ENCODE assay signal across 10 cellular contexts in genomic region chr2:64939332-64939917, GRCh38. TPM values are rescaled to one million over a fixed set of nuclear protein-coding genes. Genes with fewer than 3 reads are reported as not detected.
A peak's percentile ranks its signal among the peaks of the same experiment; 100 is the strongest.
DNase-seq lines count a peak whose midpoint lies in the region; ATAC-seq and TF ChIP-seq lines count a peak whose summit lies in the region.
"Had no signal": no experiment of that assay in that cellular context is flagged by ENCODE, and none has a peak within 500 bp of the region (broad histone marks: within the 10 kb centered on the region; RNA-seq: fewer than 3 reads in every experiment).

No MANE protein-coding gene starts in this region.

- H3K27ac Mint-ChIP-seq in activated B cell treated with CpG ODN at 0.5 μM for 24 hours, result peak overlapping the region; percentile 91

- TF ChIP-seq CTCF in GM10248 (IDR thresholded peaks at IDR 0.05; ENCODE audit: control extremely low read depth, extremely low read depth, low read depth, missing control alignments) (peak; percentile 32), activated B cell treated with CpG ODN at 0.5 μM for 24 hours (IDR thresholded peaks at IDR 0.05) (no peak), BE2C (IDR thresholded peaks at IDR 0.05; ENCODE audit: low read depth, low read length) (no peak)

- H3K9me3 ChIP-seq in BE2C, result no peaks in the 10 kb centered on the region
- H3K9me3 ChIP-seq: sigmoid colon had no signal

- DNase-seq in GM10248 (ENCODE audit: extremely low spot score) (peak; percentile 76), GM19238 (ENCODE audit: insufficient read length, low spot score) (peak; percentile 53), activated B cell treated with CpG ODN at 0.5 μM for 24 hours (no peak), anterior cingulate cortex (lab: John Stamatoyannopoulos, UW) (no peak), BE2C (no peak), SIG-M5 treated with dmso at 0.1 percent for 504 hours (lab: John Stamatoyannopoulos, UW; ENCODE audit: unreplicated experiment) (no peak)
- DNase-seq in activated CD4-positive, alpha-beta T cell treated with anti-CD3 and anti-CD28 coated beads, Interleukin-2, amount 50 U/mL, for 48 hours, result no peak
- DNase-seq: NCI-H146, sigmoid colon had no signal

- peaks cover 9% of the 10 kb centered on the region for H3K36me3 Mint-ChIP-seq in activated B cell treated with CpG ODN at 0.5 μM for 24 hours (ENCODE audit: low read depth)

- H3K27me3 ChIP-seq in BE2C, result no peaks in the 10 kb centered on the region
- H3K27me3 ChIP-seq: sigmoid colon had no signal

- peaks cover 87% of the 10 kb centered on the region for H3K4me1 Mint-ChIP-seq in activated B cell treated with CpG ODN at 0.5 μM for 24 hours

- H3K9me3 Mint-ChIP-seq in activated B cell treated with CpG ODN at 0.5 μM for 24 hours, result peaks cover 7% of the 10 kb centered on the region

- ATAC-seq in HG03095 (IDR thresholded peaks at IDR 0.05; ENCODE audit: unreplicated experiment), result peak; percentile 39
- ATAC-seq in activated B cell treated with CpG ODN at 0.5 μM for 24 hours (ENCODE audit: low read depth), result peak; percentile 63

- no peaks in the 10 kb centered on the region for H3K36me3 ChIP-seq in BE2C
- H3K36me3 ChIP-seq: sigmoid colon had no signal

- peak overlapping the region; percentile 67 for H3K4me3 Mint-ChIP-seq in activated B cell treated with CpG ODN at 0.5 μM for 24 hours

- H3K4me3 ChIP-seq in BE2C (ENCODE audit: low read depth, low read length), result no peak overlapping the region
- H3K4me3 ChIP-seq: sigmoid colon had no signal

- H3K4me1 ChIP-seq in BE2C, result no peaks in the 10 kb centered on the region

- no peaks in the 10 kb centered on the region for H3K27me3 Mint-ChIP-seq in activated B cell treated with CpG ODN at 0.5 μM for 24 hours

- intact Hi-C loops in activated B cell treated with CpG ODN at 0.5 μM for 24 hours (cut with micrococcal nuclease), result loop anchor here (1.0 to 5.0 kb wide), 3 partner anchors 8 to 187 kb away; no protein-coding TSS in a partner anchor

- POLR2A ChIA-PET in GM10248 (lab: Yijun Ruan, JAX), result interaction anchor here (1.1 kb wide), 1 partner anchor 50 kb away, joined by 4 read pairs; the partner anchor contains the start of gene SLC1A4
- POLR2A ChIA-PET in activated B cell treated with CpG ODN at 0.5 μM for 24 hours (lab: Charles Lee), result interaction anchor here (0.5 to 3.4 kb wide), 6 partner anchors 22 to 286 kb away, joined by 3 to 16 read pairs (median 4); partner anchors contain the start of genes SERTAD2 and SLC1A4

- CTCF ChIA-PET in GM10248 (lab: Yijun Ruan, JAX), result interaction anchor here (0.8 to 19.3 kb wide), 4 partner anchors 14 to 49 kb away, joined by 3 to 277 read pairs (median 4); no protein-coding TSS in a partner anchor
- CTCF ChIA-PET in activated B cell treated with CpG ODN at 0.5 μM for 24 hours (lab: Charles Lee), result interaction anchor here (0.7 to 4.8 kb wide), 6 partner anchors 9 to 126 kb away, joined by 3 to 45 read pairs (median 3); no protein-coding TSS in a partner anchor

RNA-seq across cellular contexts. Expression of gene SLC1A4, which starts 49.8 kb away (rescaled TPM):
- total RNA-seq in activated B cell treated with CpG ODN at 0.5 μM for 24 hours, result 32.1 and 35.4 TPM in 2 replicates
- polyA plus RNA-seq in BE2C (2012; ENCODE audit: insufficient read depth, insufficient read length, low read depth), result 3.6 TPM

Comparison
In these comparisons a context has a peak if more than half of its experiments do, and no peak if none do; other contexts are left out.
1. DNase-seq: peak in GM10248 (single experiment) and GM19238 (single experiment); none in activated B cell treated with CpG ODN at 0.5 μM for 24 hours (single experiment), anterior cingulate cortex (0 of 58), BE2C (single experiment), activated CD4-positive, alpha-beta T cell treated with anti-CD3 and anti-CD28 coated beads, Interleukin-2, amount 50 U/mL, for 48 hours (0 of 2) and SIG-M5 treated with dmso at 0.1 percent for 504 hours (single experiment).